ENCODE assay signal across 22 cellular contexts in genomic region chr18:79260510-79260909, GRCh38.
DNase-seq lines count a peak whose midpoint lies in the region; TF ChIP-seq lines count a peak whose summit lies in the region.
"Had no signal": no experiment of that assay in that cellular context is flagged by ENCODE, and none has a peak within 500 bp of the region (broad histone marks: within the 10 kb centered on the region; RNA-seq: fewer than 3 reads in every experiment).

No MANE protein-coding gene starts in this region.

- peak overlapping the region; percentile 52 for H3K4me3 Mint-ChIP-seq in neural crest cell
- H3K4me3 Mint-ChIP-seq: activated CD8-positive, alpha-beta T cell treated with anti-CD3 and anti-CD28 coated beads for 36 hours; activated naive CD8-positive, alpha-beta T cell treated with anti-CD3 and anti-CD28 coated beads, Interleukin-2, amount 10 ng/mL, durations not matched to agents 7 days and 5 days; CD14-positive monocyte; HFFc6; naive B cell; stimulated activated naive CD8-positive, alpha-beta T cell treated with anti-CD3 and anti-CD28 coated beads, Interleukin-15, Interleukin-2, amounts not matched to agents 100 ng/mL and 50 ng/mL, for 24 hours had no signal

- peaks cover under 1% of the 10 kb centered on the region for H3K9me3 Mint-ChIP-seq in neural crest cell
- H3K9me3 Mint-ChIP-seq: activated naive CD8-positive, alpha-beta T cell treated with anti-CD3 and anti-CD28 coated beads, Interleukin-2, amount 10 ng/mL, durations not matched to agents 7 days and 5 days had no signal

- peaks cover 49% of the 10 kb centered on the region for H3K4me1 Mint-ChIP-seq in neural crest cell
- H3K4me1 Mint-ChIP-seq: activated naive CD8-positive, alpha-beta T cell treated with anti-CD3 and anti-CD28 coated beads, Interleukin-2, amount 10 ng/mL, durations not matched to agents 7 days and 5 days had no signal

- peaks cover 22% of the 10 kb centered on the region for H3K36me3 Mint-ChIP-seq in neural crest cell (ENCODE audit: low read depth)

- H3K27me3 Mint-ChIP-seq in neural crest cell (ENCODE audit: low read depth): no peaks in the 10 kb centered on the region
- H3K27me3 Mint-ChIP-seq: activated CD8-positive, alpha-beta T cell treated with anti-CD3 and anti-CD28 coated beads for 36 hours; activated naive CD8-positive, alpha-beta T cell treated with anti-CD3 and anti-CD28 coated beads, Interleukin-2, amount 10 ng/mL, durations not matched to agents 7 days and 5 days; naive B cell; stimulated activated naive CD8-positive, alpha-beta T cell treated with anti-CD3 and anti-CD28 coated beads, Interleukin-15, Interleukin-2, amounts not matched to agents 100 ng/mL and 50 ng/mL, for 24 hours had no signal

- peak overlapping the region; percentile 96 for H3K27ac Mint-ChIP-seq in neural crest cell (ENCODE audit: unreplicated experiment)
- H3K27ac Mint-ChIP-seq: activated CD8-positive, alpha-beta T cell treated with anti-CD3 and anti-CD28 coated beads for 36 hours; activated naive CD8-positive, alpha-beta T cell treated with anti-CD3 and anti-CD28 coated beads, Interleukin-2, amount 10 ng/mL, durations not matched to agents 7 days and 5 days; HFFc6; stimulated activated naive CD8-positive, alpha-beta T cell treated with anti-CD3 and anti-CD28 coated beads, Interleukin-15, Interleukin-2, amounts not matched to agents 100 ng/mL and 50 ng/mL, for 24 hours had no signal

- peak; percentile 51 for DNase-seq in GF-D8 (lab: John Stamatoyannopoulos, UW)
- DNase-seq in NCI-H146 treated with DMSO at 0.1 percent for 48 hours (lab: John Stamatoyannopoulos, UW; ENCODE audit: unreplicated experiment): peak; percentile 61
- DNase-seq in neural crest cell (ENCODE audit: low read depth, low spot score): no peak
- no peak for DNase-seq in kidney glomerular epithelial cell (lab: John Stamatoyannopoulos, UW)
- no peak for DNase-seq in NCI-H1092 treated with DMSO at 0.1 percent for 48 hours (lab: John Stamatoyannopoulos, UW)
- no peak for DNase-seq in cerebellar cortex (ENCODE audit: low spot score)
- DNase-seq in NCI-H187 (lab: John Stamatoyannopoulos, UW): no peak
- DNase-seq: activated CD8-positive, alpha-beta T cell treated with anti-CD3 and anti-CD28 coated beads for 36 hours; activated naive CD8-positive, alpha-beta T cell treated with anti-CD3 and anti-CD28 coated beads, Interleukin-2, amount 10 ng/mL, durations not matched to agents 7 days and 5 days; DMS 273 treated with DMSO at 0.1 percent for 48 hours; effector memory CD4-positive, alpha-beta T cell; foreskin keratinocyte; HFFc6; naive B cell; NCI-H2081 treated with DMSO at 0.1 percent for 48 hours; NCI-H82; stimulated activated CD4-positive, alpha-beta T cell treated with anti-CD3 and anti-CD28 coated beads, Interleukin-4, amount 100 ng/mL, for 24 hours; thyroid gland had no signal

- H3K27ac ChIP-seq in angular gyrus (ENCODE audit: low read depth, low read length): peak overlapping the region; percentile 37
- H3K27ac ChIP-seq: foreskin keratinocyte, hepatocyte, thyroid gland had no signal

- no peak for TF ChIP-seq CTCF in neural crest cell (conservative IDR thresholded peaks at IDR 0.05)

Comparison
In these comparisons a context has a peak if more than half of its experiments do, and no peak if none do; other contexts are left out.
1. DNase-seq: peak in GF-D8 (single experiment) and NCI-H146 treated with DMSO at 0.1 percent for 48 hours (single experiment); none in neural crest cell (single experiment), kidney glomerular epithelial cell (single experiment), NCI-H1092 treated with DMSO at 0.1 percent for 48 hours (single experiment), cerebellar cortex (single experiment) and NCI-H187 (0 of 2).